ENCODE assay signal across 24 cellular contexts in the genomic region with DNA sequence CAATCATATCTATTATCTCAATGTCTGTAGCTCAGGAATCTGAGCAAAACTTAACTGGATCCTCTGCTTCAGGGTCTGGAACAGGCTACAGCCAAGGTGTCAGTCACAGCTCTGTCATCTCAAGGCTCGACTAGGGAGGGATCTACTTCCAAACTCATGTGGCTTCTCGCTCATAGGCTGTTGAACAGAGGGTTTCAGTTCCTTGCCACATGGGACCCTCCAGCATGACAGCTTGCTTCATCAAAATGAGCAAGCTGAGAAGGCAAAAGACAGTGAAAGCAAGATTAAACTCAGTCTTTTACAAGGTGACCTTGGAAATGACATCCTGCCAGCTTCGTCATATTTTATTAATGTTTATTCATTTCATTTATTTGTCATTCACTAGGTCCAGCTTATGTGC.
A peak's percentile ranks its signal among the peaks of the same experiment; 100 is the strongest.
DNase-seq lines count a peak whose midpoint lies in the region; ATAC-seq lines count a peak whose summit lies in the region.
"Had no signal": no experiment of that assay in that cellular context is flagged by ENCODE, and none has a peak within 500 bp of the region (broad histone marks: within the 10 kb centered on the region; RNA-seq: fewer than 3 reads in every experiment).

No MANE protein-coding gene starts in this region.

- H3K27me3 Mint-ChIP-seq in activated CD8-positive, alpha-beta memory T cell treated with anti-CD3 and anti-CD28 coated beads, Interleukin-2, amount 10 ng/mL, durations not matched to agents 7 days and 5 days: no peaks in the 10 kb centered on the region
- H3K27me3 Mint-ChIP-seq: activated CD4-positive, alpha-beta T cell treated with anti-CD3 and anti-CD28 coated beads, Interleukin-2, amount 10 ng/mL, durations not matched to agents 24 days and 14 days; activated naive CD4-positive, alpha-beta T cell treated with anti-CD3 and anti-CD28 coated beads, Interleukin-2, amount 50 U/mL, for 24 hours had no signal

- H3K9me3 Mint-ChIP-seq in activated CD8-positive, alpha-beta memory T cell treated with anti-CD3 and anti-CD28 coated beads, Interleukin-2, amount 10 ng/mL, durations not matched to agents 7 days and 5 days (ENCODE audit: low read depth): peaks cover 5% of the 10 kb centered on the region
- H3K9me3 Mint-ChIP-seq: activated naive CD4-positive, alpha-beta T cell treated with anti-CD3 and anti-CD28 coated beads, Interleukin-2, amount 50 U/mL, for 24 hours; activated T-helper 2 cell treated with anti-CD3 and anti-CD28 coated beads, Interferon-gamma antibody, Interleukin-2, Interleukin-4, amounts not matched to agents 10 μg/mL and 5 μg/mL and 100 μg/mL, durations not matched to agents 14 hours and 24 hours and 36 hours; effector memory CD8-positive, alpha-beta T cell had no signal

- intact Hi-C loops in sciatic nerve (cut with DNase I): no loop called here

- CTCF ChIA-PET in activated CD8-positive, alpha-beta memory T cell treated with anti-CD3 and anti-CD28 coated beads, Interleukin-2, amount 10 ng/mL, durations not matched to agents 7 days and 5 days (lab: Charles Lee): interaction anchor here (0.7 to 1.4 kb wide), 7 partner anchors 9 to 384 kb away, joined by 3 to 6 read pairs (median 4); no protein-coding TSS in a partner anchor

- ATAC-seq in activated CD8-positive, alpha-beta memory T cell treated with anti-CD3 and anti-CD28 coated beads, Interleukin-2, amount 10 ng/mL, durations not matched to agents 7 days and 5 days: no peak
- ATAC-seq in HG02678 (IDR thresholded peaks at IDR 0.05; ENCODE audit: unreplicated experiment) (peak; percentile 74), sciatic nerve (no peak)
- ATAC-seq: A549; effector memory CD8-positive, alpha-beta T cell; naive thymus-derived CD8-positive, alpha-beta T cell; PC-3; Right ventricle myocardium inferior had no signal

- peaks cover 20% of the 10 kb centered on the region for H3K36me3 Mint-ChIP-seq in activated CD8-positive, alpha-beta memory T cell treated with anti-CD3 and anti-CD28 coated beads, Interleukin-2, amount 10 ng/mL, durations not matched to agents 7 days and 5 days
- H3K36me3 Mint-ChIP-seq: activated naive CD4-positive, alpha-beta T cell treated with anti-CD3 and anti-CD28 coated beads, Interleukin-2, amount 50 U/mL, for 24 hours had no signal

- H3K27ac Mint-ChIP-seq in activated CD8-positive, alpha-beta memory T cell treated with anti-CD3 and anti-CD28 coated beads, Interleukin-2, amount 10 ng/mL, durations not matched to agents 7 days and 5 days: peak overlapping the region; percentile 13
- H3K27ac Mint-ChIP-seq: activated T-helper 2 cell treated with anti-CD3 and anti-CD28 coated beads, Interferon-gamma antibody, Interleukin-2, Interleukin-4, amounts not matched to agents 10 μg/mL and 5 μg/mL and 100 μg/mL, durations not matched to agents 14 hours and 24 hours and 36 hours; effector memory CD8-positive, alpha-beta T cell; naive thymus-derived CD8-positive, alpha-beta T cell had no signal

- no peak overlapping the region for H3K4me3 Mint-ChIP-seq in activated CD8-positive, alpha-beta memory T cell treated with anti-CD3 and anti-CD28 coated beads, Interleukin-2, amount 10 ng/mL, durations not matched to agents 7 days and 5 days
- H3K4me3 Mint-ChIP-seq: activated naive CD4-positive, alpha-beta T cell treated with anti-CD3 and anti-CD28 coated beads, Interleukin-2, amount 50 U/mL, for 24 hours; effector memory CD8-positive, alpha-beta T cell had no signal

- no peak for DNase-seq in activated CD8-positive, alpha-beta memory T cell treated with anti-CD3 and anti-CD28 coated beads, Interleukin-2, amount 10 ng/mL, durations not matched to agents 7 days and 5 days
- no peak for DNase-seq in activated CD8-positive, alpha-beta memory T cell treated with anti-CD3 and anti-CD28 coated beads, Interleukin-2, amount 50 U/mL, for 48 hours
- peak; percentile 15 for DNase-seq in NCI-H2171 (lab: John Stamatoyannopoulos, UW)
- DNase-seq in cerebellar nuclear complex (lab: John Stamatoyannopoulos, UW): no peak
- no peak for DNase-seq in kidney glomerular epithelial cell (lab: John Stamatoyannopoulos, UW)
- DNase-seq in sciatic nerve (ENCODE audit: low spot score): no peak
- no peak for DNase-seq in nucleus accumbens (lab: John Stamatoyannopoulos, UW)
- DNase-seq: activated CD4-positive, alpha-beta T cell treated with anti-CD3 and anti-CD28 coated beads, Interleukin-2, amount 10 ng/mL, durations not matched to agents 24 days and 14 days; activated CD8-positive, alpha-beta memory T cell treated with anti-CD3 and anti-CD28 coated beads, Interleukin-2, amount 50 U/mL, for 4 hours; colonic mucosa; effector memory CD8-positive, alpha-beta T cell; erythroblast; midbrain; naive thymus-derived CD8-positive, alpha-beta T cell; NCI-H1436; NCI-H2081 treated with DMSO at 0.1 percent for 48 hours; PC-3; stomach; thyroid gland had no signal

- H3K4me1 Mint-ChIP-seq in activated CD8-positive, alpha-beta memory T cell treated with anti-CD3 and anti-CD28 coated beads, Interleukin-2, amount 10 ng/mL, durations not matched to agents 7 days and 5 days: peaks cover 66% of the 10 kb centered on the region
